In genomic region chr22:30433773-30434172, GRCh38 we compare ENCODE assay signal across 18 cellular contexts. TPM values are rescaled to one million over a fixed set of nuclear protein-coding genes. Genes with fewer than 3 reads are reported as not detected.
"Had no signal": no experiment of that assay in that cellular context is flagged by ENCODE, and none has a peak within 500 bp of the region (broad histone marks: within the 10 kb centered on the region; RNA-seq: fewer than 3 reads in every experiment).

No MANE protein-coding gene starts in this region.

- H3K4me3 ChIP-seq: colonic mucosa, psoas muscle, stomach, thoracic aorta had no signal

- H3K36me3 ChIP-seq: colonic mucosa, thoracic aorta had no signal

- H3K27me3 ChIP-seq: colonic mucosa had no signal

- H3K9me3 ChIP-seq: colonic mucosa, psoas muscle, stomach, thoracic aorta had no signal

- ATAC-seq: sciatic nerve had no signal

- FAIRE-seq: astrocyte, endothelial cell of umbilical vein had no signal

- H3K27ac ChIP-seq: colonic mucosa, psoas muscle, stomach, thoracic aorta had no signal

- DNase-seq: activated CD4-positive, alpha-beta T cell treated with anti-CD3 and anti-CD28 coated beads, Interleukin-2, amount 10 ng/mL, durations not matched to agents 24 days and 14 days; activated effector memory CD4-positive, alpha-beta T cell treated with anti-CD3 and anti-CD28 coated beads, Interleukin-2, amount 50 U/mL, for 16 hours; activated T-cell treated with anti-CD3 and anti-CD28 coated beads, Interleukin-2, amount 50 U/mL, for 1 hour; colonic mucosa; effector CD4-positive, alpha-beta T cell; kidney glomerular epithelial cell; psoas muscle; stimulated activated CD4-positive, alpha-beta T cell treated with anti-CD3 and anti-CD28 coated beads, Interleukin-2, amount 100 ng/mL, for 24 hours; stomach; T1000 had no signal

- H3K4me1 ChIP-seq: colonic mucosa, psoas muscle, stomach had no signal

RNA-seq across cellular contexts. Expression of gene SEC14L3, which starts 38.0 kb away (rescaled TPM):
- total RNA-seq: activated CD4-positive, alpha-beta T cell treated with anti-CD3 and anti-CD28 coated beads, Interleukin-2, amount 10 ng/mL, durations not matched to agents 24 days and 14 days; astrocyte; cardiac septum; colonic mucosa; endothelial cell of umbilical vein; omental fat pad; psoas muscle; sciatic nerve; SK-MEL-5; stomach; thoracic aorta; urinary bladder had no signal
- polyA plus RNA-seq: endothelial cell of umbilical vein, stomach, urinary bladder had no signal
